ENCODE assay signal across 1 cellular context in the genomic region with DNA sequence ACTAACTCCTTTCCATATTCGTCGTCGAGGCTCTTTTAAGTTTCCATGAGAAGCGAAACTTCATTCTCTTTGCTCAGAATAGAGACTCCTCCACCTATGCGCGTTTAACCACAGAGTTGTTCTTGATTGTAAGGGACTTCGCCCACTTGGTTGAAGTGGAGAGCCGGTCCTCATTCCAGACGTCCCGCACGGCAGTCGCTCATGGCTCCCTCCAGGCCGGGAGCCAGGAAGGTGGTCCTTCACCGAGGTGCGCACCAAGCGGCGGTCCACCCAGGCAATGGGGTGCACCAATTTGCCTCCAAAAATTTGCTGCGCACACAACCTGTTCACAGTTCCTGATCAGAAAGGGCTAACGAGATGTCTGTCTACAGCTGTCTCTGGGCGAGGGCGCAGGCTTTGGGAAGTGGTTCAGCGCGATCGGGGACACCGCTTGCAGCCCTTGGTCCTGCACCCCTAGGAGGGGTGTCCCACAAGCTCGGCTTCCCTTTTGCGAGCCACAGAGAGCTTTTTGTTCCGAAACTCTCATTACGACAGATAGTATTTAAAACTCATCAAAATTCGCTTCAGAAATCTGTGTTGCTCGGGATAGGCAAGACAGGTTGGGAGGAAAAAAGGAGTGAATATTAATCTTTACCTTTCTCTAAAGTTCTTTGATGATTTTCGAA.
A peak's percentile ranks its signal among the peaks of the same experiment; 100 is the strongest.
TF ChIP-seq lines count a peak whose summit lies in the region.

No MANE protein-coding gene starts in this region.

TF ChIP-seq in GM23338, 12 proteins besides CTCF, POLR2A, EP300 and RAD21 (continued from another document):
- TF ChIP-seq ZNF462 (CRISPR knock-in tag; IDR thresholded peaks at IDR 0.05) (no peak), EZH2phosphoT487 (IDR thresholded peaks at IDR 0.05; ENCODE audit: unreplicated experiment) (peak; percentile 71), JUNB (IDR thresholded peaks at IDR 0.05; ENCODE audit: unreplicated experiment) (no peak), CREB1 (CRISPR knock-in tag; IDR thresholded peaks at IDR 0.05; ENCODE audit: low read depth) (no peak), EZH2 (IDR thresholded peaks at IDR 0.05; ENCODE audit: low read depth, unreplicated experiment) (peak; percentile 74)
